Comparison of ENCODE assay signal across 1 cellular context in the genomic region with DNA sequence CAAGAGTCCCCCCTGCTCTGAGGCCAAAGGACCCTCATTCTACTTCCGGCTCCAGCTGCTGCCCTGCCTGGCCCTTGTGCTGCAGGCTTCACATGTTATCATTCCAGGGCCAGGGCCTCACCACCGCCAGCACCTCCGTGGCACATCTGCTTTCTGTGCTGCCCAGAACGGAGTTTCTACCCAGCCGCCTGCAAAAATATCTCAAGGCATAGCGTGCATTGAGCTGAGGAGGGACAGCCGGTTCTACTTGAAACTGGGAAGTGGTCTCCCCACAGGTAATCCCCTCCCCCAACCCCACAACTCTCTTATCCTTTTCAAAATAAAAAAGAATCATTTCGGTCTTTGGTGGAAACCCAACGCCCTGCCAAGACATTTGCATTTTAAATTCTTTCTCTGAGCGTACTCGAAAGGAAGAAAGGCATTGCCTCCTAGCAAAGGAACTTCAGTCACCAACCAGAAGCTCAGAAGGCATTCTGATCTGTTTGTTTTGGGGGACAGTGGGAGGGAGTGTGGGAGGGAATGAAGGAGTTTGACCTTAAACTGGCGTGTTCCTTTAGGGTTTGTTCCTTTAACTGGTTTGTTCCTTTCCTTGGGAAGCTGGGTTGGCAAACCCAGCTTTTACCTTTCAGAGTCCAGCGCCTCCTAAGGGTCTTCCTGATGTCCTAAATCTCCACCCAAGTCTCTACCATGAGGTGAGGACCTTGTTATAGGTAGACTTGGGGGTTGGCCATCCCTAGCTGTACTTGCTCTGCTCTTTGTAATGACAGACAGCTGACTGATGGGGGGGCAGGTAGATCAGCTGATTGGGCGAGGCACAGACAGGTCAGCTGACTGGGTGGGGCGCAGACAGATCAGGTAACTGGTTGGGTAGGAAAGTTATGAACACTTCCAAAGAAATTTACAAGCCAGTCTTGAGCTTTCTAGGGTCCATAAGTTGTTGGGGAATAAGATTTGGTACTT.
TF ChIP-seq lines count a peak whose summit lies in the region.

No MANE protein-coding gene starts in this region.

TF ChIP-seq in WTC11, 78 proteins besides CTCF, POLR2A, EP300 and RAD21 (continued from another document):
- TF ChIP-seq ZSCAN18 (CRISPR knock-in tag; IDR thresholded peaks at IDR 0.05) (0 out of 2 replicates have a peak, but pooled peaks have one; percentile 66), GRHL2 (CRISPR knock-in tag; IDR thresholded peaks at IDR 0.05; ENCODE audit: insufficient replicate concordance, severe bottlenecking) (no peak), USF1 (CRISPR knock-in tag; IDR thresholded peaks at IDR 0.05) (peak; percentile 74; the same call in 1 of the 2 replicates), EMX1 (CRISPR knock-in tag; IDR thresholded peaks at IDR 0.05) (no peak), NR3C1 (CRISPR knock-in tag; conservative IDR thresholded peaks at IDR 0.05; ENCODE audit: low read depth) (no peak)
